10 cellular contexts compared by ENCODE assay signal in the genomic region with DNA sequence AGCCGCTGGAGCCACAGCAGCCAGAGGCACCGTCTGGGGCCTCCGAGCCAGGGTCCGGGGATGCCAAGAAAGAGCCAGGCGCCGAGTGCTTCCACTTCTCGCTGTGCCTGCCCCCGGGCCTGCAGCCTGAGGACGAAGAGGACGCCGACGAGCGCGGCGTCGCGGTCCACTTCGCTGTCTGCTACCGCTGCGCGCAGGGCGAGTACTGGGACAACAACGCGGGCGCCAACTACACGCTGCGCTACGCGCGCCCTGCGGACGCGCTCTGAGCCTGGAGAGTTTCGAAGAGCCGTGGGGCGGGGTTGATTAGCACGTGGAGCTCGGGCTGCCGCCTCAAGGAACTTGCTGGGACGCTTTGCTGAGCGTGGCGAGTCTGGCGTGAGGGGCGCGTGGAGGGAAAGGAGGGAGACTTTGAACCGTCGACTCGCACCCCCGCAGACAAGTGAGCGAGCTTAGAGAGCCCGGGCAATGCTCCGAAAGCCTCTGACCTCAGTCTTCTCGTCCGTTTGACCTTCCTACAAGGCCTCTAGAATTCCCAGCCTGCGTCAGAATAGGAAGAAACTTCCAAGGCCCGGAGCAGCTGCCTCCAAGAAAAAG. TPM values are rescaled to one million over a fixed set of nuclear protein-coding genes. Genes with fewer than 3 reads are reported as not detected.
DNase-seq lines count a peak whose midpoint lies in the region; ATAC-seq, FAIRE-seq and TF ChIP-seq lines count a peak whose summit lies in the region.
"Had no signal": no experiment of that assay in that cellular context is flagged by ENCODE, and none has a peak within 500 bp of the region (broad histone marks: within the 10 kb centered on the region; RNA-seq: fewer than 3 reads in every experiment).

No MANE protein-coding gene starts in this region.

- POLR2A ChIA-PET in K562 (lab: Yijun Ruan, JAX) = interaction anchor here (0.7 kb wide), 1 partner anchor 334 kb away, joined by 4 read pairs; no protein-coding TSS in a partner anchor

- no peak overlapping the region for H2AFZ ChIP-seq in K562 (ENCODE audit: low read depth, low read length)

- no peaks in the 10 kb centered on the region for H3K79me2 ChIP-seq in K562 (ENCODE audit: control insufficient read depth, insufficient read depth, low read length)

- TF ChIP-seq EP300 in K562 (IDR thresholded peaks at IDR 0.05; ENCODE audit: low read length) (no peak), transverse colon (IDR thresholded peaks at IDR 0.05; ENCODE audit: low read depth) (no peak)

- H3K9me1 ChIP-seq in K562 (ENCODE audit: control insufficient read depth, insufficient read depth, low read length) = no peaks in the 10 kb centered on the region

- H3K9ac ChIP-seq in K562 (ENCODE audit: insufficient read depth in 1 of 2, low read depth in 2 of 2, low read length in 2 of 2) (no peak overlapping the region), skeletal muscle satellite cell (ENCODE audit: low read depth, low read length) (no peak overlapping the region)

- H3K4me2 ChIP-seq in K562 (ENCODE audit: insufficient read depth, low read length) (no peak overlapping the region), skeletal muscle satellite cell (ENCODE audit: low read length) (peak overlapping the region; percentile 95)

- CTCF ChIA-PET in K562 (lab: Yijun Ruan, JAX; ENCODE audit: low intra/inter-chr PET ratio) = no interaction called here

- TF ChIP-seq POLR2A in K562 (conservative IDR thresholded peaks at IDR 0.05) (no peak), transverse colon (IDR thresholded peaks at IDR 0.05) (no peak)

- ATAC-seq in K562 = no peak

- TF ChIP-seq RAD21 in K562 (CRISPR knock-in tag; conservative IDR thresholded peaks at IDR 0.05 in 1 of 2, IDR thresholded peaks at IDR 0.05 in 1 of 2) = no peak

- no peaks in the 10 kb centered on the region for H3K9me3 ChIP-seq in K562 (replicated peaks; ENCODE audit: control insufficient read depth, insufficient read depth, low read depth, low read length)
- no peaks in the 10 kb centered on the region for H3K9me3 ChIP-seq in skeletal muscle satellite cell (replicated peaks; ENCODE audit: low read length)
- H3K9me3 ChIP-seq in transverse colon = no peaks in the 10 kb centered on the region

- H4K20me1 ChIP-seq in K562 (replicated peaks; ENCODE audit: control insufficient read depth, insufficient read depth, low read length) = no peaks in the 10 kb centered on the region

- no peak for TF ChIP-seq CTCF in K562 (IDR thresholded peaks at IDR 0.05 in 2 of 3, conservative IDR thresholded peaks at IDR 0.05 in 1 of 3; ENCODE audit: insufficient read depth in 2 of 3, low read depth in 1 of 3, low read length in 3 of 3)
- no peak for TF ChIP-seq CTCF in kidney epithelial cell (IDR thresholded peaks at IDR 0.05; ENCODE audit: insufficient read depth, low read length, poor library complexity, severe bottlenecking)
- no peak for TF ChIP-seq CTCF in transverse colon (IDR thresholded peaks at IDR 0.05)

- FAIRE-seq in K562 (lab: Jason Lieb, UNC) = no peak
- no peak for FAIRE-seq in RCC 7860 (lab: Jason Lieb, UNC)

- H3K36me3 ChIP-seq in H7 (replicated peaks; ENCODE audit: control insufficient read depth, insufficient read depth, low read length) (no peaks in the 10 kb centered on the region), K562 (ENCODE audit: control insufficient read depth, insufficient read depth, low read length) (no peaks in the 10 kb centered on the region), kidney epithelial cell (ENCODE audit: control insufficient read depth, insufficient read depth, low read length) (no peaks in the 10 kb centered on the region), skeletal muscle satellite cell (ENCODE audit: insufficient read depth, low read length) (no peaks in the 10 kb centered on the region), transverse colon (no peaks in the 10 kb centered on the region)

- intact Hi-C loops in K562 (cut with micrococcal nuclease) (no loop called here), transverse colon (cut with DNase I; ENCODE audit: low total_unique reads) (no loop called here)

- peak; percentile 70 for DNase-seq in H7
- DNase-seq in K562 (ENCODE audit: extremely low read depth in 1 of 4, low spot score in 3 of 4) = no peak
- no peak for DNase-seq in kidney epithelial cell (ENCODE audit: low read depth)
- no peak for DNase-seq in transverse colon
- no peak for DNase-seq in activated gamma-delta T cell treated with Interleukin-2 at 50 U/mL for 16 hours
- no peak for DNase-seq in stimulated activated naive CD4-positive, alpha-beta T cell (lab: John Stamatoyannopoulos, UW)
- no peak for DNase-seq in RCC 7860 (ENCODE audit: low spot score)
- DNase-seq: KG1, RPMI8226 had no signal

- in situ Hi-C loops in K562 (cut with MboI) = no loop called here
- in situ Hi-C loops in transverse colon (cut with MboI; ENCODE audit: low pct_ligation_motif_present in 1 of 4, low pct_unique_long_range_greater_than_20kb in 1 of 4, low sequenced_read_pairs in 3 of 4) = no loop called here

- H3K4me3 ChIP-seq in H7 (ENCODE audit: insufficient read depth, low read depth, low read length) = peak overlapping the region; percentile 48; the same call in 1 of the 2 replicates
- no peak overlapping the region for H3K4me3 ChIP-seq in K562
- H3K4me3 ChIP-seq in kidney epithelial cell (ENCODE audit: low read depth, low read length) = peak overlapping the region; percentile 2
- peak overlapping the region; percentile 79 for H3K4me3 ChIP-seq in skeletal muscle satellite cell (ENCODE audit: low read length)
- peak overlapping the region in 2 of 4 donors; percentile 62 to 69 for H3K4me3 ChIP-seq in transverse colon

- H3K27ac ChIP-seq in K562 (ENCODE audit: extremely low read depth, low read depth, low read length) (no peak overlapping the region), transverse colon (peak overlapping the region in 2 of 4 donors; percentile 80 to 84)

- BruUV-seq in K562 (replicated peaks; lab: Mats Ljungman, UMichigan) = no TSS peak

- H3K4me1 ChIP-seq in K562 (replicated peaks in 1 of 2; ENCODE audit: control insufficient read depth in 2 of 2, insufficient read depth in 2 of 2, low read length in 2 of 2) = peaks cover 5 to 23% of the 10 kb centered on the region in 2 experiments; a peak in 3 of 5 replicates
- peaks cover 34% of the 10 kb centered on the region for H3K4me1 ChIP-seq in skeletal muscle satellite cell (ENCODE audit: control insufficient read depth, insufficient read depth, low read length)
- H3K4me1 ChIP-seq in transverse colon = peaks cover 5 to 26% (median 21%) of the 10 kb centered on the region in 4 donors

- H3K27me3 ChIP-seq in H7 (ENCODE audit: control insufficient read depth, insufficient read depth, low read length) (peaks cover 50% of the 10 kb centered on the region), K562 (ENCODE audit: control insufficient read depth in 2 of 2, insufficient read depth in 2 of 2, low read length in 2 of 2) (peaks cover 23 to 48% of the 10 kb centered on the region in 2 experiments), kidney epithelial cell (ENCODE audit: control insufficient read depth, insufficient read depth, low read length) (peaks cover 9% of the 10 kb centered on the region), skeletal muscle satellite cell (ENCODE audit: control insufficient read depth, insufficient read depth, low read length) (peaks cover 34% of the 10 kb centered on the region), transverse colon (peaks cover 5% of the 10 kb centered on the region)

- 76% methylated on average over 23 of the region's 56 CpGs for WGBS in K562 (ENCODE audit: insufficient coverage, low coverage, missing lambda C conversion rate)
- 68% methylated on average over 55 of the region's 56 CpGs; no CpG with 5 or more reads in 1 of the 2 donors for WGBS in transverse colon (ENCODE audit: low coverage in 1 of 2), 2 donors

TF ChIP-seq in K562, 482 proteins besides CTCF, POLR2A, EP300 and RAD21 (continues in another document):
- TF ChIP-seq RBFOX2 (IDR thresholded peaks at IDR 0.05; ENCODE audit: low read depth, low read length) (no peak), RUNX1 (IDR thresholded peaks at IDR 0.05; ENCODE audit: low read depth) (no peak)
- TF ChIP-seq, protein P1, sequence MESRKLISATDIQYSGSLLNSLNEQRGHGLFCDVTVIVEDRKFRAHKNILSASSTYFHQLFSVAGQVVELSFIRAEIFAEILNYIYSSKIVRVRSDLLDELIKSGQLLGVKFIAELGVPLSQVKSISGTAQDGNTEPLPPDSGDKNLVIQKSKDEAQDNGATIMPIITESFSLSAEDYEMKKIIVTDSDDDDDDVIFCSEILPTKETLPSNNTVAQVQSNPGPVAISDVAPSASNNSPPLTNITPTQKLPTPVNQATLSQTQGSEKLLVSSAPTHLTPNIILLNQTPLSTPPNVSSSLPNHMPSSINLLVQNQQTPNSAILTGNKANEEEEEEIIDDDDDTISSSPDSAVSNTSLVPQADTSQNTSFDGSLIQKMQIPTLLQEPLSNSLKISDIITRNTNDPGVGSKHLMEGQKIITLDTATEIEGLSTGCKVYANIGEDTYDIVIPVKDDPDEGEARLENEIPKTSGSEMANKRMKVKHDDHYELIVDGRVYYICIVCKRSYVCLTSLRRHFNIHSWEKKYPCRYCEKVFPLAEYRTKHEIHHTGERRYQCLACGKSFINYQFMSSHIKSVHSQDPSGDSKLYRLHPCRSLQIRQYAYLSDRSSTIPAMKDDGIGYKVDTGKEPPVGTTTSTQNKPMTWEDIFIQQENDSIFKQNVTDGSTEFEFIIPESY (CRISPR knock-in tag; IDR thresholded peaks at IDR 0.05) = peak; percentile 88

RNA-seq across cellular contexts. Expression of a gene that starts 1.3 kb away (rescaled TPM):
- 0.17 and 0.48 TPM in 2 replicates for total RNA-seq in H7 (2014; rRNA removed; shearing (Covaris generic))
- 0.37 TPM in 1 of 2 replicates, not detected in the other for total RNA-seq in K562 (2011; cell fraction: chromatin; rRNA removed; ENCODE audit: low replicate concordance)
- 0.50 and 0.53 TPM in 2 replicates for total RNA-seq in K562 (2011; cell fraction: nucleolus; rRNA removed)
- 0.29 and 0.46 TPM in 2 replicates for total RNA-seq in K562 (2011; cell fraction: nucleoplasm; rRNA removed)
- total RNA-seq in K562 (2014; rRNA removed) (0.08 TPM in 1 of 2 replicates, not detected in the other), K562 (2014; rRNA removed; fragmentation: Illumina TruSeq; extraction: Trizol) (not detected in 2 replicates), K562 (2015; rRNA removed; fragmentation: Illumina TruSeq; extraction: Trizol) (not detected in 2 replicates), K562 (2021) (0.04 TPM in 2 replicates), kidney epithelial cell (0.96 and 2.1 TPM in 2 replicates), transverse colon (1 to 10 TPM in 1 of 4 donors, under 1 TPM in 2, not detected in 1; 0.40 to 1.2 (median 0.95) TPM)
- polyA plus RNA-seq in K562 (2011; rRNA removed) (0.13 and 0.35 TPM in 2 replicates), K562 (2014; fragmentation: Illumina TruSeq; extraction: Trizol) (0.01 and 0.03 TPM in 2 replicates), K562 (2014; fragmentation: Nextera tagmentation; extraction: Ambion mirVana) (under 1 TPM in 1 of 2 experiments, not detected in 1; 0.01 TPM), K562 (2014; rRNA removed) (0.01 TPM in 2 replicates)
- 0.35 and 0.51 TPM in 2 replicates for polyA plus RNA-seq in K562 (2011; cell fraction: cytosol; rRNA removed)
- polyA plus RNA-seq in K562 (2011; cell fraction: nucleus; rRNA removed) = 0.17 and 0.28 TPM in 2 replicates
- 0.21 TPM in 2 replicates for polyA plus RNA-seq in K562 (2012)
- 0.21 and 0.27 TPM in 2 replicates for polyA minus RNA-seq in K562 (2011; rRNA and poly(A)+ RNA removed)
- 0.38 and 1.2 TPM in 2 replicates for polyA minus RNA-seq in K562 (2011; cell fraction: cytosol; rRNA and poly(A)+ RNA removed)
- polyA minus RNA-seq in K562 (2011; cell fraction: nucleus; rRNA and poly(A)+ RNA removed) = 0.27 and 1.00 TPM in 2 replicates
- 0.76 and 1.3 TPM in 2 replicates for total RNA-seq in skeletal muscle satellite cell (2012; rRNA removed)
